Comparison of ENCODE assay signal across 1 cellular context in genomic region chrX:48021026-48021900, GRCh38.
TF ChIP-seq lines count a peak whose summit lies in the region.

No MANE protein-coding gene starts in this region.

TF ChIP-seq in HEK293, 187 proteins besides CTCF, POLR2A, EP300 and RAD21 (continued from another document and continues in another):
- TF ChIP-seq ZNF26 (tag by site-specific recombination; IDR thresholded peaks at IDR 0.05) (no peak), ZNF335 (tag by site-specific recombination; conservative IDR thresholded peaks at IDR 0.05) (peak; percentile 82), ZNF626 (tag by site-specific recombination; IDR thresholded peaks at IDR 0.05) (no peak), ZFP69B (tag by site-specific recombination; IDR thresholded peaks at IDR 0.05) (peak; percentile 54; the same call in 1 of the 2 replicates), ZSCAN4 (tag by site-specific recombination; IDR thresholded peaks at IDR 0.05) (no peak), PRDM10 (tag by site-specific recombination; IDR thresholded peaks at IDR 0.05) (peak; percentile 100), ZNF391 (tag by site-specific recombination; IDR thresholded peaks at IDR 0.05; ENCODE audit: borderline replicate concordance, low read depth) (no peak), ZNF530 (tag by site-specific recombination; IDR thresholded peaks at IDR 0.05; ENCODE audit: low read depth) (no peak), ZNF169 (tag by site-specific recombination; IDR thresholded peaks at IDR 0.05) (no peak), ZFP3 (tag by site-specific recombination; IDR thresholded peaks at IDR 0.05; ENCODE audit: low read depth) (no peak), ZNF133 (tag by site-specific recombination; IDR thresholded peaks at IDR 0.05) (no peak), EGR2 (tag by site-specific recombination; IDR thresholded peaks at IDR 0.05; ENCODE audit: low read depth) (0 out of 2 replicates have a peak, but pooled peaks have one; percentile 6), ZNF600 (tag by site-specific recombination; IDR thresholded peaks at IDR 0.05) (no peak), ZNF138 (tag by site-specific recombination; IDR thresholded peaks at IDR 0.05; ENCODE audit: borderline replicate concordance) (no peak), ZNF266 (tag by site-specific recombination; IDR thresholded peaks at IDR 0.05; ENCODE audit: low read depth) (no peak), ZNF830 (tag by site-specific recombination; IDR thresholded peaks at IDR 0.05; ENCODE audit: low read depth) (no peak), ZNF114 (tag by site-specific recombination; IDR thresholded peaks at IDR 0.05) (no peak), MYNN (tag by site-specific recombination; IDR thresholded peaks at IDR 0.05; ENCODE audit: borderline replicate concordance) (peak; percentile 75; the same call in 1 of the 2 replicates), ZNF664 (tag by site-specific recombination; IDR thresholded peaks at IDR 0.05) (no peak), SALL2 (tag by site-specific recombination; IDR thresholded peaks at IDR 0.05; ENCODE audit: borderline replicate concordance) (no peak), YY2 (tag by site-specific recombination; IDR thresholded peaks at IDR 0.05) (peak; percentile 91), ZNF623 (tag by site-specific recombination; IDR thresholded peaks at IDR 0.05) (no peak), ZNF214 (tag by site-specific recombination; IDR thresholded peaks at IDR 0.05; ENCODE audit: borderline replicate concordance) (no peak), ZNF341 (tag by site-specific recombination; IDR thresholded peaks at IDR 0.05; ENCODE audit: low read depth) (no peak), ZBTB21 (tag by site-specific recombination; IDR thresholded peaks at IDR 0.05) (no peak), ZNF292 (tag by site-specific recombination; IDR thresholded peaks at IDR 0.05; ENCODE audit: borderline replicate concordance, low read depth) (no peak), MZF1 (tag by site-specific recombination; IDR thresholded peaks at IDR 0.05; ENCODE audit: borderline replicate concordance) (no peak), ZXDB (tag by site-specific recombination; IDR thresholded peaks at IDR 0.05) (peak; percentile 81), ZNF239 (tag by site-specific recombination; IDR thresholded peaks at IDR 0.05) (no peak), ZIC2 (tag by site-specific recombination; IDR thresholded peaks at IDR 0.05) (no peak), ZNF140 (tag by site-specific recombination; IDR thresholded peaks at IDR 0.05) (no peak), FEZF1 (tag by site-specific recombination; IDR thresholded peaks at IDR 0.05) (no peak)
- TF ChIP-seq, protein P1, sequence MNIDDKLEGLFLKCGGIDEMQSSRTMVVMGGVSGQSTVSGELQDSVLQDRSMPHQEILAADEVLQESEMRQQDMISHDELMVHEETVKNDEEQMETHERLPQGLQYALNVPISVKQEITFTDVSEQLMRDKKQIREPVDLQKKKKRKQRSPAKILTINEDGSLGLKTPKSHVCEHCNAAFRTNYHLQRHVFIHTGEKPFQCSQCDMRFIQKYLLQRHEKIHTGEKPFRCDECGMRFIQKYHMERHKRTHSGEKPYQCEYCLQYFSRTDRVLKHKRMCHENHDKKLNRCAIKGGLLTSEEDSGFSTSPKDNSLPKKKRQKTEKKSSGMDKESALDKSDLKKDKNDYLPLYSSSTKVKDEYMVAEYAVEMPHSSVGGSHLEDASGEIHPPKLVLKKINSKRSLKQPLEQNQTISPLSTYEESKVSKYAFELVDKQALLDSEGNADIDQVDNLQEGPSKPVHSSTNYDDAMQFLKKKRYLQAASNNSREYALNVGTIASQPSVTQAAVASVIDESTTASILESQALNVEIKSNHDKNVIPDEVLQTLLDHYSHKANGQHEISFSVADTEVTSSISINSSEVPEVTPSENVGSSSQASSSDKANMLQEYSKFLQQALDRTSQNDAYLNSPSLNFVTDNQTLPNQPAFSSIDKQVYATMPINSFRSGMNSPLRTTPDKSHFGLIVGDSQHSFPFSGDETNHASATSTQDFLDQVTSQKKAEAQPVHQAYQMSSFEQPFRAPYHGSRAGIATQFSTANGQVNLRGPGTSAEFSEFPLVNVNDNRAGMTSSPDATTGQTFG (tag by site-specific recombination; IDR thresholded peaks at IDR 0.05; ENCODE audit: borderline replicate concordance), result no peak
- TF ChIP-seq, protein P2, sequence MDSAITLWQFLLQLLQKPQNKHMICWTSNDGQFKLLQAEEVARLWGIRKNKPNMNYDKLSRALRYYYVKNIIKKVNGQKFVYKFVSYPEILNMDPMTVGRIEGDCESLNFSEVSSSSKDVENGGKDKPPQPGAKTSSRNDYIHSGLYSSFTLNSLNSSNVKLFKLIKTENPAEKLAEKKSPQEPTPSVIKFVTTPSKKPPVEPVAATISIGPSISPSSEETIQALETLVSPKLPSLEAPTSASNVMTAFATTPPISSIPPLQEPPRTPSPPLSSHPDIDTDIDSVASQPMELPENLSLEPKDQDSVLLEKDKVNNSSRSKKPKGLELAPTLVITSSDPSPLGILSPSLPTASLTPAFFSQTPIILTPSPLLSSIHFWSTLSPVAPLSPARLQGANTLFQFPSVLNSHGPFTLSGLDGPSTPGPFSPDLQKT (IDR thresholded peaks at IDR 0.05; ENCODE audit: borderline replicate concordance, low read depth, low read length), result no peak
- TF ChIP-seq, protein P3, sequence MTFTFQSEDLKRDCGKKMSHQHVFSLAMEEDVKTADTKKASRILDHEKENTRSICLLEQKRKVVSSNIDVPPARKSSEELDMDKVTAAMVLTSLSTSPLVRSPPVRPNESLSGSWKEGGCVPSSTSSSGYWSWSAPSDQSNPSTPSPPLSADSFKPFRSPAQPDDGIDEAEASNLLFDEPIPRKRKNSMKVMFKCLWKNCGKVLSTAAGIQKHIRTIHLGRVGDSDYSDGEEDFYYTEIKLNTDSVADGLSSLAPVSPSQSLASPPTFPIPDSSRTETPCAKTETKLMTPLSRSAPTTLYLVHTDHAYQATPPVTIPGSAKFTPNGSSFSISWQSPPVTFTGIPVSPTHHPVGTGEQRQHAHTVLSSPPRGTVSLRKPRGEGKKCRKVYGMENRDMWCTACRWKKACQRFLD (tag by site-specific recombination; IDR thresholded peaks at IDR 0.05), result no peak
- TF ChIP-seq, protein P4, sequence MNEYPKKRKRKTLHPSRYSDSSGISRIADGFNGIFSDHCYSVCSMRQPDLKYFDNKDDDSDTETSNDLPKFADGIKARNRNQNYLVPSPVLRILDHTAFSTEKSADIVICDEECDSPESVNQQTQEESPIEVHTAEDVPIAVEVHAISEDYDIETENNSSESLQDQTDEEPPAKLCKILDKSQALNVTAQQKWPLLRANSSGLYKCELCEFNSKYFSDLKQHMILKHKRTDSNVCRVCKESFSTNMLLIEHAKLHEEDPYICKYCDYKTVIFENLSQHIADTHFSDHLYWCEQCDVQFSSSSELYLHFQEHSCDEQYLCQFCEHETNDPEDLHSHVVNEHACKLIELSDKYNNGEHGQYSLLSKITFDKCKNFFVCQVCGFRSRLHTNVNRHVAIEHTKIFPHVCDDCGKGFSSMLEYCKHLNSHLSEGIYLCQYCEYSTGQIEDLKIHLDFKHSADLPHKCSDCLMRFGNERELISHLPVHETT (tag by site-specific recombination; IDR thresholded peaks at IDR 0.05), result 0 out of 2 replicates have a peak, but pooled peaks have one; percentile 31
- TF ChIP-seq, protein P5, sequence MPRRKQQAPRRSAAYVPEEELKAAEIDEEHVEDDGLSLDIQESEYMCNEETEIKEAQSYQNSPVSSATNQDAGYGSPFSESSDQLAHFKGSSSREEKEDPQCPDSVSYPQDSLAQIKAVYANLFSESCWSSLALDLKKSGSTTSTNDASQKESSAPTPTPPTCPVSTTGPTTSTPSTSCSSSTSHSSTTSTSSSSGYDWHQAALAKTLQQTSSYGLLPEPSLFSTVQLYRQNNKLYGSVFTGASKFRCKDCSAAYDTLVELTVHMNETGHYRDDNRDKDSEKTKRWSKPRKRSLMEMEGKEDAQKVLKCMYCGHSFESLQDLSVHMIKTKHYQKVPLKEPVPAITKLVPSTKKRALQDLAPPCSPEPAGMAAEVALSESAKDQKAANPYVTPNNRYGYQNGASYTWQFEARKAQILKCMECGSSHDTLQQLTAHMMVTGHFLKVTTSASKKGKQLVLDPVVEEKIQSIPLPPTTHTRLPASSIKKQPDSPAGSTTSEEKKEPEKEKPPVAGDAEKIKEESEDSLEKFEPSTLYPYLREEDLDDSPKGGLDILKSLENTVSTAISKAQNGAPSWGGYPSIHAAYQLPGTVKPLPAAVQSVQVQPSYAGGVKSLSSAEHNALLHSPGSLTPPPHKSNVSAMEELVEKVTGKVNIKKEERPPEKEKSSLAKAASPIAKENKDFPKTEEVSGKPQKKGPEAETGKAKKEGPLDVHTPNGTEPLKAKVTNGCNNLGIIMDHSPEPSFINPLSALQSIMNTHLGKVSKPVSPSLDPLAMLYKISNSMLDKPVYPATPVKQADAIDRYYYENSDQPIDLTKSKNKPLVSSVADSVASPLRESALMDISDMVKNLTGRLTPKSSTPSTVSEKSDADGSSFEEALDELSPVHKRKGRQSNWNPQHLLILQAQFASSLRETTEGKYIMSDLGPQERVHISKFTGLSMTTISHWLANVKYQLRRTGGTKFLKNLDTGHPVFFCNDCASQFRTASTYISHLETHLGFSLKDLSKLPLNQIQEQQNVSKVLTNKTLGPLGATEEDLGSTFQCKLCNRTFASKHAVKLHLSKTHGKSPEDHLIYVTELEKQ (tag by site-specific recombination; IDR thresholded peaks at IDR 0.05; ENCODE audit: borderline replicate concordance), result no peak
- TF ChIP-seq, protein P6, sequence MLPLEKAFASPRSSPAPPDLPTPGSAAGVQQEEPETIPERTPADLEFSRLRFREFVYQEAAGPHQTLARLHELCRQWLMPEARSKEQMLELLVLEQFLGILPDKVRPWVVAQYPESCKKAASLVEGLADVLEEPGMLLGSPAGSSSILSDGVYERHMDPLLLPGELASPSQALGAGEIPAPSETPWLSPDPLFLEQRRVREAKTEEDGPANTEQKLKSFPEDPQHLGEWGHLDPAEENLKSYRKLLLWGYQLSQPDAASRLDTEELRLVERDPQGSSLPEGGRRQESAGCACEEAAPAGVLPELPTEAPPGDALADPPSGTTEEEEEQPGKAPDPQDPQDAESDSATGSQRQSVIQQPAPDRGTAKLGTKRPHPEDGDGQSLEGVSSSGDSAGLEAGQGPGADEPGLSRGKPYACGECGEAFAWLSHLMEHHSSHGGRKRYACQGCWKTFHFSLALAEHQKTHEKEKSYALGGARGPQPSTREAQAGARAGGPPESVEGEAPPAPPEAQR (tag by site-specific recombination; IDR thresholded peaks at IDR 0.05), result no peak
- TF ChIP-seq, protein P7, sequence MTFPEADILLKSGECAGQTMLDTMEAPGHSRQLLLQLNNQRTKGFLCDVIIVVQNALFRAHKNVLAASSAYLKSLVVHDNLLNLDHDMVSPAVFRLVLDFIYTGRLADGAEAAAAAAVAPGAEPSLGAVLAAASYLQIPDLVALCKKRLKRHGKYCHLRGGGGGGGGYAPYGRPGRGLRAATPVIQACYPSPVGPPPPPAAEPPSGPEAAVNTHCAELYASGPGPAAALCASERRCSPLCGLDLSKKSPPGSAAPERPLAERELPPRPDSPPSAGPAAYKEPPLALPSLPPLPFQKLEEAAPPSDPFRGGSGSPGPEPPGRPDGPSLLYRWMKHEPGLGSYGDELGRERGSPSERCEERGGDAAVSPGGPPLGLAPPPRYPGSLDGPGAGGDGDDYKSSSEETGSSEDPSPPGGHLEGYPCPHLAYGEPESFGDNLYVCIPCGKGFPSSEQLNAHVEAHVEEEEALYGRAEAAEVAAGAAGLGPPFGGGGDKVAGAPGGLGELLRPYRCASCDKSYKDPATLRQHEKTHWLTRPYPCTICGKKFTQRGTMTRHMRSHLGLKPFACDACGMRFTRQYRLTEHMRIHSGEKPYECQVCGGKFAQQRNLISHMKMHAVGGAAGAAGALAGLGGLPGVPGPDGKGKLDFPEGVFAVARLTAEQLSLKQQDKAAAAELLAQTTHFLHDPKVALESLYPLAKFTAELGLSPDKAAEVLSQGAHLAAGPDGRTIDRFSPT (tag by site-specific recombination; IDR thresholded peaks at IDR 0.05), result no peak
